ENCODE assay signal across 2 cellular contexts in the genomic region with DNA sequence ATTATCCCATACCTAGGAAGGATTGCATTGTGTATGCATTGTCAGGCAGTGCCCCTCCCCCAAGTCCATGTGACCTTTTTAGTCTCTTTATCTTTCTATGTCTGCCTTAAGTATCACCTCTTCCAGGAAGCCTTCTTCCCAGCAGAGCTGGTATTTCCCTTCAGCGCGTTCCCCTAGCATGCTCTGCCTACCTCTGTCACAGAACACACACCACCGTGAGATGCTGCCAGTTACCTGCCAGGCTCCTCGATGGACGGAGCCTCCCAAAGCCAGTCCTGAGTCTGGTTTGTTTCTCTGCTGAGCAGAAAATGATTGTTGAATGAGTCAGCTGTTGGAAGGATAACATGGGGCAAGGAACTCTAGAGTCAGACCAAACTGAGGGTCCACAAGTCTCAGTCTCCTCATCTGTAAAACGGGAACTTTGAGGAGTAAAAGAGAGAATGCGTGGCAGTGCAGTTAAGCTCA.
TF ChIP-seq lines count a peak whose summit lies in the region.

No MANE protein-coding gene starts in this region.

TF ChIP-seq in GM23338, 12 proteins besides CTCF, POLR2A, EP300 and RAD21 (continued from another document):
- no peak for TF ChIP-seq CREB1 (CRISPR knock-in tag; IDR thresholded peaks at IDR 0.05; ENCODE audit: low read depth)
- no peak for TF ChIP-seq ZNF331 (CRISPR knock-in tag; IDR thresholded peaks at IDR 0.05; ENCODE audit: low read depth)

TF ChIP-seq in K562, 482 proteins besides CTCF, POLR2A, EP300 and RAD21 (continued from another document and continues in another):
- TF ChIP-seq, protein P1, sequence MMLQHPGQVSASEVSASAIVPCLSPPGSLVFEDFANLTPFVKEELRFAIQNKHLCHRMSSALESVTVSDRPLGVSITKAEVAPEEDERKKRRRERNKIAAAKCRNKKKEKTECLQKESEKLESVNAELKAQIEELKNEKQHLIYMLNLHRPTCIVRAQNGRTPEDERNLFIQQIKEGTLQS (IDR thresholded peaks at IDR 0.05), result peak; percentile 49
- TF ChIP-seq, protein P1 (CRISPR knock-in tag; conservative IDR thresholded peaks at IDR 0.05), result no peak
- TF ChIP-seq MYC (IDR thresholded peaks at IDR 0.05; ENCODE audit: low read depth, low read length) (peak; percentile 79), MYC (CRISPR knock-in tag; IDR thresholded peaks at IDR 0.05; ENCODE audit: borderline replicate concordance, low read depth) (no peak), SOX6 (IDR thresholded peaks at IDR 0.05) (peak; percentile 85), CBX3 (IDR thresholded peaks at IDR 0.05; ENCODE audit: borderline replicate concordance in 1 of 2, low read length in 2 of 2) (peak in 1 of 2 experiments; percentile 47; a peak in 1 of 3 replicates), RAD51 (IDR thresholded peaks at IDR 0.05; ENCODE audit: borderline replicate concordance, low read depth) (peak; percentile 81), TOE1 (IDR thresholded peaks at IDR 0.05; ENCODE audit: borderline replicate concordance) (peak; percentile 67), TOE1 (CRISPR knock-in tag; IDR thresholded peaks at IDR 0.05; ENCODE audit: borderline replicate concordance, low read depth) (no peak), HDAC2 (IDR thresholded peaks at IDR 0.05) (peak; percentile 89), CHD4 (IDR thresholded peaks at IDR 0.05; ENCODE audit: insufficient read depth, insufficient replicate concordance, low read depth, low read length, poor library complexity, severe bottlenecking) (peak; percentile 21), TRIM24 (IDR thresholded peaks at IDR 0.05) (peak in 1 of 2 experiments; percentile 47; a peak in 1 of 4 replicates), BRD9 (IDR thresholded peaks at IDR 0.05; ENCODE audit: low read depth, partially characterized antibody) (peak; percentile 74), PHF20 (IDR thresholded peaks at IDR 0.05; ENCODE audit: partially characterized antibody) (peak; percentile 71), CBX1 (IDR thresholded peaks at IDR 0.05; ENCODE audit: low read depth) (peak; percentile 54; the same call in 1 of the 2 replicates), GATA2 (CRISPR knock-in tag; IDR thresholded peaks at IDR 0.05) (peak; percentile 51; the same call in 1 of the 2 replicates), HDAC1 (IDR thresholded peaks at IDR 0.05) (peak in 1 of 2 experiments; percentile 76; a peak in 2 of 4 replicates), NR2C1 (IDR thresholded peaks at IDR 0.05) (no peak), NR2C1 (tag; IDR thresholded peaks at IDR 0.05) (peak; percentile 32; the same call in 1 of the 2 replicates), LEF1 (IDR thresholded peaks at IDR 0.05) (peak; percentile 79; the same call in 1 of the 2 replicates), ZNF57 (CRISPR knock-in tag; IDR thresholded peaks at IDR 0.05) (no peak), TSC22D4 (tag; IDR thresholded peaks at IDR 0.05) (no peak), CXXC5 (CRISPR knock-in tag; IDR thresholded peaks at IDR 0.05) (peak; percentile 54), OTX1 (CRISPR knock-in tag; IDR thresholded peaks at IDR 0.05) (no peak), ATF7 (IDR thresholded peaks at IDR 0.05) (peak; percentile 37), ADNP (tag; IDR thresholded peaks at IDR 0.05) (peak; percentile 82), CTBP1 (IDR thresholded peaks at IDR 0.05; ENCODE audit: borderline replicate concordance) (peak; percentile 64), NRF1 (conservative IDR thresholded peaks at IDR 0.05 in 1 of 2, IDR thresholded peaks at IDR 0.05 in 1 of 2) (peak in 1 of 2 experiments; percentile 20; a peak in 1 of 4 replicates), SMAD4 (CRISPR knock-in tag; conservative IDR thresholded peaks at IDR 0.05) (peak; percentile 54), L3MBTL2 (IDR thresholded peaks at IDR 0.05) (peak; percentile 53; the same call in 1 of the 2 replicates), CBFA2T2 (conservative IDR thresholded peaks at IDR 0.05) (peak; percentile 24; the same call in 1 of the 2 replicates), C11orf30 (IDR thresholded peaks at IDR 0.05; ENCODE audit: low read depth) (peak; percentile 48; the same call in 1 of the 2 replicates), NFE2 (IDR thresholded peaks at IDR 0.05; ENCODE audit: low read depth) (peak; percentile 39; the same call in 1 of the 2 replicates), DPF2 (IDR thresholded peaks at IDR 0.05) (peak; percentile 83), ATF1 (CRISPR knock-in tag; IDR thresholded peaks at IDR 0.05) (no peak), ATF1 (tag; IDR thresholded peaks at IDR 0.05) (peak; percentile 13; the same call in 1 of the 2 replicates), SMARCA4 (IDR thresholded peaks at IDR 0.05) (peak; percentile 79), FOXJ2 (tag; IDR thresholded peaks at IDR 0.05) (0 out of 2 replicates have a peak, but pooled peaks have one; percentile 22)
- TF ChIP-seq, protein P2, sequence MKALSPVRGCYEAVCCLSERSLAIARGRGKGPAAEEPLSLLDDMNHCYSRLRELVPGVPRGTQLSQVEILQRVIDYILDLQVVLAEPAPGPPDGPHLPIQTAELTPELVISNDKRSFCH (CRISPR knock-in tag; IDR thresholded peaks at IDR 0.05), result no peak
- TF ChIP-seq, protein P2 (tag; IDR thresholded peaks at IDR 0.05), result peak; percentile 98
- TF ChIP-seq, protein P3, sequence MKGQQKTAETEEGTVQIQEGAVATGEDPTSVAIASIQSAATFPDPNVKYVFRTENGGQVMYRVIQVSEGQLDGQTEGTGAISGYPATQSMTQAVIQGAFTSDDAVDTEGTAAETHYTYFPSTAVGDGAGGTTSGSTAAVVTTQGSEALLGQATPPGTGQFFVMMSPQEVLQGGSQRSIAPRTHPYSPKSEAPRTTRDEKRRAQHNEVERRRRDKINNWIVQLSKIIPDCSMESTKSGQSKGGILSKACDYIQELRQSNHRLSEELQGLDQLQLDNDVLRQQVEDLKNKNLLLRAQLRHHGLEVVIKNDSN (CRISPR knock-in tag; IDR thresholded peaks at IDR 0.05), result peak; percentile 81
- TF ChIP-seq, protein P4, sequence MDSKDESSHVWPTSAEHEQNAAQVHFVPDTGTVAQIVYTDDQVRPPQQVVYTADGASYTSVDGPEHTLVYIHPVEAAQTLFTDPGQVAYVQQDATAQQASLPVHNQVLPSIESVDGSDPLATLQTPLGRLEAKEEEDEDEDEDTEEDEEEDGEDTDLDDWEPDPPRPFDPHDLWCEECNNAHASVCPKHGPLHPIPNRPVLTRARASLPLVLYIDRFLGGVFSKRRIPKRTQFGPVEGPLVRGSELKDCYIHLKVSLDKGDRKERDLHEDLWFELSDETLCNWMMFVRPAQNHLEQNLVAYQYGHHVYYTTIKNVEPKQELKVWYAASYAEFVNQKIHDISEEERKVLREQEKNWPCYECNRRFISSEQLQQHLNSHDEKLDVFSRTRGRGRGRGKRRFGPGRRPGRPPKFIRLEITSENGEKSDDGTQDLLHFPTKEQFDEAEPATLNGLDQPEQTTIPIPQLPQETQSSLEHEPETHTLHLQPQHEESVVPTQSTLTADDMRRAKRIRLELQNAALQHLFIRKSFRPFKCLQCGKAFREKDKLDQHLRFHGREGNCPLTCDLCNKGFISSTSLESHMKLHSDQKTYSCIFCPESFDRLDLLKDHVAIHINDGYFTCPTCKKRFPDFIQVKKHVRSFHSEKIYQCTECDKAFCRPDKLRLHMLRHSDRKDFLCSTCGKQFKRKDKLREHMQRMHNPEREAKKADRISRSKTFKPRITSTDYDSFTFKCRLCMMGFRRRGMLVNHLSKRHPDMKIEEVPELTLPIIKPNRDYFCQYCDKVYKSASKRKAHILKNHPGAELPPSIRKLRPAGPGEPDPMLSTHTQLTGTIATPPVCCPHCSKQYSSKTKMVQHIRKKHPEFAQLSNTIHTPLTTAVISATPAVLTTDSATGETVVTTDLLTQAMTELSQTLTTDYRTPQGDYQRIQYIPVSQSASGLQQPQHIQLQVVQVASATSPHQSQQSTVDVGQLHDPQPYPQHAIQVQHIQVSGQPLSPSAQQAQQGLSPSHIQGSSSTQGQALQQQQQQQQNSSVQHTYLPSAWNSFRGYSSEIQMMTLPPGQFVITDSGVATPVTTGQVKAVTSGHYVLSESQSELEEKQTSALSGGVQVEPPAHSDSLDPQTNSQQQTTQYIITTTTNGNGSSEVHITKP (IDR thresholded peaks at IDR 0.05; ENCODE audit: partially characterized antibody), result peak; percentile 11
- TF ChIP-seq, protein P5, sequence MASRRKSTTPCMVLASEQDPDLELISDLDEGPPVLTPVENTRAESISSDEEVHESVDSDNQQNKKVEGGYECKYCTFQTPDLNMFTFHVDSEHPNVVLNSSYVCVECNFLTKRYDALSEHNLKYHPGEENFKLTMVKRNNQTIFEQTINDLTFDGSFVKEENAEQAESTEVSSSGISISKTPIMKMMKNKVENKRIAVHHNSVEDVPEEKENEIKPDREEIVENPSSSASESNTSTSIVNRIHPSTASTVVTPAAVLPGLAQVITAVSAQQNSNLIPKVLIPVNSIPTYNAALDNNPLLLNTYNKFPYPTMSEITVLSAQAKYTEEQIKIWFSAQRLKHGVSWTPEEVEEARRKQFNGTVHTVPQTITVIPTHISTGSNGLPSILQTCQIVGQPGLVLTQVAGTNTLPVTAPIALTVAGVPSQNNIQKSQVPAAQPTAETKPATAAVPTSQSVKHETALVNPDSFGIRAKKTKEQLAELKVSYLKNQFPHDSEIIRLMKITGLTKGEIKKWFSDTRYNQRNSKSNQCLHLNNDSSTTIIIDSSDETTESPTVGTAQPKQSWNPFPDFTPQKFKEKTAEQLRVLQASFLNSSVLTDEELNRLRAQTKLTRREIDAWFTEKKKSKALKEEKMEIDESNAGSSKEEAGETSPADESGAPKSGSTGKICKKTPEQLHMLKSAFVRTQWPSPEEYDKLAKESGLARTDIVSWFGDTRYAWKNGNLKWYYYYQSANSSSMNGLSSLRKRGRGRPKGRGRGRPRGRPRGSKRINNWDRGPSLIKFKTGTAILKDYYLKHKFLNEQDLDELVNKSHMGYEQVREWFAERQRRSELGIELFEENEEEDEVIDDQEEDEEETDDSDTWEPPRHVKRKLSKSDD (conservative IDR thresholded peaks at IDR 0.05; ENCODE audit: low read length), result no peak
- TF ChIP-seq, protein P6, sequence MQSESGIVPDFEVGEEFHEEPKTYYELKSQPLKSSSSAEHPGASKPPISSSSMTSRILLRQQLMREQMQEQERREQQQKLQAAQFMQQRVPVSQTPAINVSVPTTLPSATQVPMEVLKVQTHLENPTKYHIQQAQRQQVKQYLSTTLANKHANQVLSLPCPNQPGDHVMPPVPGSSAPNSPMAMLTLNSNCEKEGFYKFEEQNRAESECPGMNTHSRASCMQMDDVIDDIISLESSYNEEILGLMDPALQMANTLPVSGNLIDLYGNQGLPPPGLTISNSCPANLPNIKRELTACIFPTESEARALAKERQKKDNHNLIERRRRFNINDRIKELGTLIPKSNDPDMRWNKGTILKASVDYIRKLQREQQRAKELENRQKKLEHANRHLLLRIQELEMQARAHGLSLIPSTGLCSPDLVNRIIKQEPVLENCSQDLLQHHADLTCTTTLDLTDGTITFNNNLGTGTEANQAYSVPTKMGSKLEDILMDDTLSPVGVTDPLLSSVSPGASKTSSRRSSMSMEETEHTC (IDR thresholded peaks at IDR 0.05), result 0 out of 2 replicates have a peak, but pooled peaks have one; percentile 45
- TF ChIP-seq, protein P7, sequence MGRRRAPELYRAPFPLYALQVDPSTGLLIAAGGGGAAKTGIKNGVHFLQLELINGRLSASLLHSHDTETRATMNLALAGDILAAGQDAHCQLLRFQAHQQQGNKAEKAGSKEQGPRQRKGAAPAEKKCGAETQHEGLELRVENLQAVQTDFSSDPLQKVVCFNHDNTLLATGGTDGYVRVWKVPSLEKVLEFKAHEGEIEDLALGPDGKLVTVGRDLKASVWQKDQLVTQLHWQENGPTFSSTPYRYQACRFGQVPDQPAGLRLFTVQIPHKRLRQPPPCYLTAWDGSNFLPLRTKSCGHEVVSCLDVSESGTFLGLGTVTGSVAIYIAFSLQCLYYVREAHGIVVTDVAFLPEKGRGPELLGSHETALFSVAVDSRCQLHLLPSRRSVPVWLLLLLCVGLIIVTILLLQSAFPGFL (CRISPR knock-in tag; IDR thresholded peaks at IDR 0.05), result no peak
- TF ChIP-seq, protein P8, sequence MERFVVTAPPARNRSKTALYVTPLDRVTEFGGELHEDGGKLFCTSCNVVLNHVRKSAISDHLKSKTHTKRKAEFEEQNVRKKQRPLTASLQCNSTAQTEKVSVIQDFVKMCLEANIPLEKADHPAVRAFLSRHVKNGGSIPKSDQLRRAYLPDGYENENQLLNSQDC (CRISPR knock-in tag; IDR thresholded peaks at IDR 0.05), result no peak
- TF ChIP-seq, protein P9, sequence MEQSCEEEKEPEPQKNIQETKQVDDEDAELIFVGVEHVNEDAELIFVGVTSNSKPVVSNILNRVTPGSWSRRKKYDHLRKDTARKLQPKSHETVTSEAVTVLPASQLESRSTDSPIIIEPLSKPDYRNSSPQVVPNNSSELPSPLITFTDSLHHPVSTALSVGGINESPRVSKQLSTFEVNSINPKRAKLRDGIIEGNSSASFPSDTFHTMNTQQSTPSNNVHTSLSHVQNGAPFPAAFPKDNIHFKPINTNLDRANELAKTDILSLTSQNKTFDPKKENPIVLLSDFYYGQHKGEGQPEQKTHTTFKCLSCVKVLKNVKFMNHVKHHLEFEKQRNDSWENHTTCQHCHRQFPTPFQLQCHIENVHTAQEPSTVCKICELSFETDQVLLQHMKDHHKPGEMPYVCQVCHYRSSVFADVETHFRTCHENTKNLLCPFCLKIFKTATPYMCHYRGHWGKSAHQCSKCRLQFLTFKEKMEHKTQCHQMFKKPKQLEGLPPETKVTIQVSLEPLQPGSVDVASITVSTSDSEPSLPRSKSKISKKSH (CRISPR knock-in tag; IDR thresholded peaks at IDR 0.05), result no peak
